In genomic region chr10:35379226-35380137, GRCh38 we compare ENCODE assay signal across 8 cellular contexts. TPM values are rescaled to one million over a fixed set of nuclear protein-coding genes. Genes with fewer than 3 reads are reported as not detected.
DNase-seq lines count a peak whose midpoint lies in the region; ATAC-seq and TF ChIP-seq lines count a peak whose summit lies in the region.

No MANE protein-coding gene starts in this region.

- peaks cover 26% of the 10 kb centered on the region for H3K4me1 ChIP-seq in adipocyte (ENCODE audit: control insufficient read depth, insufficient read depth, low read length)
- H3K4me1 ChIP-seq in testis = peaks cover 10% of the 10 kb centered on the region

- H3K4me3 Mint-ChIP-seq in CD14-positive monocyte = peak overlapping the region; percentile 7 to 58

- H3K9me3 ChIP-seq in adipocyte (ENCODE audit: control insufficient read depth, low read length) (no peaks in the 10 kb centered on the region), testis (no peaks in the 10 kb centered on the region)

- H3K27ac Mint-ChIP-seq in CD14-positive monocyte = peak overlapping the region; percentile 51 to 89 (median 72)

- H3K36me3 Mint-ChIP-seq in CD14-positive monocyte = peaks cover 0 to 5% of the 10 kb centered on the region in 2 donors

- no peak overlapping the region for H3K9ac ChIP-seq in adipocyte (ENCODE audit: low read length)

- H3K36me3 ChIP-seq in adipocyte (ENCODE audit: control insufficient read depth, insufficient read depth, low read length, severe bottlenecking) = no peaks in the 10 kb centered on the region
- no peaks in the 10 kb centered on the region for H3K36me3 ChIP-seq in testis (ENCODE audit: low read depth, missing control alignments)

- peak; percentile 62 for ATAC-seq in GM19324 (IDR thresholded peaks at IDR 0.05; ENCODE audit: low FRiP score, unreplicated experiment)
- ATAC-seq in HG03354 (IDR thresholded peaks at IDR 0.05; ENCODE audit: poor library complexity, severe bottlenecking, unreplicated experiment) = peak; percentile 85
- peak; percentile 53 for ATAC-seq in left colon

- H3K4me1 Mint-ChIP-seq in CD14-positive monocyte = peaks cover 58% of the 10 kb centered on the region

- DNase-seq in CD14-positive monocyte (ENCODE audit: low spot score) = no peak
- DNase-seq in adipocyte (ENCODE audit: low read depth) = no peak
- DNase-seq in left colon = peak in 1 of 2 donors; percentile 25
- peak; percentile 20 for DNase-seq in testis
- no peak for DNase-seq in SHP77 (lab: John Stamatoyannopoulos, UW)
- DNase-seq in activated gamma-delta T cell (lab: John Stamatoyannopoulos, UW) = no peak

- TF ChIP-seq CTCF in CD14-positive monocyte (IDR thresholded peaks at IDR 0.05) (no peak), testis (IDR thresholded peaks at IDR 0.05) (no peak)

- 44 to 57% methylated on average over 11 of the region's 11 CpGs for WGBS in testis, 2 donors

- H3K27me3 ChIP-seq in adipocyte (replicated peaks; ENCODE audit: control insufficient read depth, insufficient read depth, low read length) = no peaks in the 10 kb centered on the region
- no peaks in the 10 kb centered on the region for H3K27me3 ChIP-seq in testis

- no peaks in the 10 kb centered on the region for H3K27me3 Mint-ChIP-seq in CD14-positive monocyte (ENCODE audit: low read depth in 3 of 3)

- H3K27ac ChIP-seq in testis = peak overlapping the region in 1 of 2 donors; percentile 51

- peak overlapping the region; percentile 8 for H3K4me3 ChIP-seq in adipocyte (ENCODE audit: low read length)
- H3K4me3 ChIP-seq in testis = no peak overlapping the region

- intact Hi-C loops in CD14-positive monocyte (cut with micrococcal nuclease) = loop anchor here in 1 of 2 donors (10.0 kb wide), 2 partner anchors 75 to 115 kb away; no protein-coding TSS in a partner anchor
- intact Hi-C loops in left colon (cut with DNase I, micrococcal nuclease) = no loop called here
- intact Hi-C loops in testis (cut with DNase I; ENCODE audit: low total_unique reads) = no loop called here

- TF ChIP-seq POLR2A in testis (IDR thresholded peaks at IDR 0.05) = no peak

- no peaks in the 10 kb centered on the region for H3K9me3 Mint-ChIP-seq in CD14-positive monocyte

RNA-seq across cellular contexts. Expression of gene CCNY, which starts 43.2 kb away (rescaled TPM):
- 10 to 100 TPM; 39.9 to 64.8 TPM for polyA plus RNA-seq in CD14-positive monocyte
- 10 to 100 TPM; 51.6 to 78.0 TPM for total RNA-seq in left colon
- total RNA-seq in testis = 100 to 1,000 TPM; 103 to 132 TPM
- 380 TPM for polyA plus RNA-seq in testis (ENCODE audit: insufficient read depth, low read depth, low replicate concordance)
